Comparison of ENCODE assay signal across 8 cellular contexts in the genomic region with DNA sequence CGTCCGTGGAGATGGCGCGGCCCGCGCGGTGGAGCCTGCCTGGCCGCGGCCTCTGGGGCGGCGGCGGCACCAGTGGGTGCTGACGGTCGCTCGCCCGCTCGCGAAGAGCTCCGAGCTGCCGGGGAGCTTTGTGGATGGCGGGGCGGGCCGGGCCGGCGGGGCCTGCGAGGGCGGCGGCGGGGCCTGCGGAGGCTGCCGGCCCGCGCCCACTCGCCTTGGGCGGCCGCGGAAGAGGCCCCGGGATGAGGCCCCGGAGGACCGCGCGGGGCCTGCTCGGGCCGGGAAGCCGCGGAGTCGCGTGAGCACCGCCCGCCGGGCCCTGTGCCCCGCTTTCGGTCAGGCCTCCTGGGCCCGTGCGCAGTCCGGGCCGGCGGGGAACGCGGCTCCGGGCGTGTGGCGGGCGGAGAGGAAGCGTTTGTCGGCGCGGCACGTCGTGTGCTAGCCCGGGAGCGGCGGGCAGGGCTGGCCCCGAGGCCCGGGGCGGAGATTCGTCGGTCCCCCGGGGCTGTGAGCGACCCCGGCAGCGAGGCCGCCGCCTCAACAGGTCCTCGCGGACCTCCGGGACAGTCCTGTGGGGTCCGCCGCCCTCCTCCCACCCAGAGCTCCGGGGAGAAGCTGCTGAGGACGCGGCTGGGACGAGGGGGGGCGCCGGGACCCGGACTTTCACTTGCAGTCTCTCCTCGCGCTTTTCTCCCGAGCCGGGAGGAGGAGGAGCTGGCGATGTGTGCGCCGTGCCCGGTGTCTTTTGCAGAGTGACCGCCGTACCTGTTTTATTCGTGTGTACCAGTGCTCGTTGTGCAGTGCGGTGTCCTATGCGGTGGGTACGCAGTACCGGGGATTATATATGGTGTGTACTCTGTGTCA. TPM values are rescaled to one million over a fixed set of nuclear protein-coding genes. Genes with fewer than 3 reads are reported as not detected.
A peak's percentile ranks its signal among the peaks of the same experiment; 100 is the strongest.
DNase-seq lines count a peak whose midpoint lies in the region; ATAC-seq and TF ChIP-seq lines count a peak whose summit lies in the region.

No MANE protein-coding gene starts in this region.

- TF ChIP-seq POLR2A in GM18951 (IDR thresholded peaks at IDR 0.05; ENCODE audit: extremely low read depth, insufficient read depth, insufficient read length), result peak; percentile 44
- TF ChIP-seq POLR2A in stomach (IDR thresholded peaks at IDR 0.05), result no peak

- WGBS in stomach, 5 donors, result 0% methylated on average over 32 to 109 of the region's 112 CpGs

- peaks cover 28% of the 10 kb centered on the region for H3K4me1 ChIP-seq in PC-9 (replicated peaks; ENCODE audit: insufficient read depth)
- peaks cover 3 to 63% (median 43%) of the 10 kb centered on the region in 4 donors for H3K4me1 ChIP-seq in stomach

- H3K4me3 ChIP-seq in AG09309 (ENCODE audit: control insufficient read depth, low read depth, low read length) (peak overlapping the region; percentile 79), PC-9 (peak overlapping the region; percentile 77), fibroblast of pulmonary artery (replicated peaks; ENCODE audit: low read depth, low read length) (peak overlapping the region; percentile 79), stomach (peak overlapping the region; percentile 72 to 82 (median 73))

- H3K79me2 ChIP-seq in PC-9 (ENCODE audit: low read depth), result peaks cover 49% of the 10 kb centered on the region

- no peaks in the 10 kb centered on the region for H3K9me2 ChIP-seq in PC-9 (ENCODE audit: insufficient read depth)

- CTCF ChIA-PET in PC-9 (lab: Charles Lee), result interaction anchor here (0.8 to 0.9 kb wide), 2 partner anchors 12 to 60 kb away, joined by 3 to 7 read pairs; no protein-coding TSS in a partner anchor

- peak overlapping the region; percentile 78 for H3K4me2 ChIP-seq in PC-9

- peak overlapping the region; percentile 84 for H3K4me3 Mint-ChIP-seq in nephron progenitor cell

- H3F3A ChIP-seq in PC-9 (ENCODE audit: insufficient read depth, low read depth), result peaks cover 4% of the 10 kb centered on the region; the same call in 1 of the 2 replicates

- 0 out of 2 replicates have a peak overlapping the region, but pooled peaks have one; percentile 60 for H2AFZ ChIP-seq in PC-9

- H3K9me3 Mint-ChIP-seq in nephron progenitor cell, result no peaks in the 10 kb centered on the region

- H3K9me3 ChIP-seq in PC-9 (ENCODE audit: insufficient read depth, low read depth) (no peaks in the 10 kb centered on the region), stomach (no peaks in the 10 kb centered on the region)

- intact Hi-C loops in PC-9 (cut with micrococcal nuclease; ENCODE audit: unreplicated experiment), result no loop called here
- intact Hi-C loops in stomach (cut with DNase I; ENCODE audit: low total_unique reads), result no loop called here

- POLR2A ChIA-PET in PC-9 (lab: Charles Lee; ENCODE audit: unreplicated experiment), result interaction anchor here (0.6 kb wide), 1 partner anchor 62 kb away, joined by 3 read pairs; no protein-coding TSS in a partner anchor

- ATAC-seq in HG03135 (IDR thresholded peaks at IDR 0.05; ENCODE audit: unreplicated experiment), result peak; percentile 32

- H3K27me3 ChIP-seq in PC-9 (ENCODE audit: insufficient read depth, low read depth) (no peaks in the 10 kb centered on the region), stomach (no peaks in the 10 kb centered on the region)

- TF ChIP-seq CTCF in AG09309 (IDR thresholded peaks at IDR 0.05; ENCODE audit: control insufficient read depth, insufficient read depth, low read depth, low read length, missing control alignments) (no peak), PC-9 (conservative IDR thresholded peaks at IDR 0.05) (no peak), fibroblast of pulmonary artery (IDR thresholded peaks at IDR 0.05; ENCODE audit: low read length, missing control alignments) (no peak), nephron progenitor cell (IDR thresholded peaks at IDR 0.05) (no peak), stomach (IDR thresholded peaks at IDR 0.05) (no peak)

- no peak for TF ChIP-seq EP300 in stomach (IDR thresholded peaks at IDR 0.05)

- peaks cover 9% of the 10 kb centered on the region for H4K20me1 ChIP-seq in PC-9 (ENCODE audit: insufficient read depth)

- H3K36me3 ChIP-seq in PC-9 (ENCODE audit: low read depth), result no peaks in the 10 kb centered on the region
- no peaks in the 10 kb centered on the region for H3K36me3 ChIP-seq in stomach

- DNase-seq in AG09309 (ENCODE audit: low read depth) (no peak), PC-9 (peak in 1 of 2 experiments; percentile 48), fibroblast of pulmonary artery (ENCODE audit: low read depth) (peak; percentile 49), nephron progenitor cell (peak; percentile 70), stomach (peak; percentile 68)
- peak; percentile 48 for DNase-seq in activated effector memory CD4-positive, alpha-beta T cell treated with Interleukin-2 at 50 U/mL for 16 hours

- peaks cover 10% of the 10 kb centered on the region for H3K27me3 Mint-ChIP-seq in nephron progenitor cell (ENCODE audit: low read depth, poor library complexity)

- H3K27ac ChIP-seq in PC-9 (peak overlapping the region; percentile 37; the same call in 1 of the 2 replicates), stomach (peak overlapping the region; percentile 95 to 99 (median 96))

- peak overlapping the region; percentile 61 for H3K27ac Mint-ChIP-seq in nephron progenitor cell

- peaks cover 38% of the 10 kb centered on the region for H3K4me1 Mint-ChIP-seq in nephron progenitor cell

- no TSS peak for BruUV-seq in PC-9 (replicated peaks; lab: Mats Ljungman, UMichigan)

- no peaks in the 10 kb centered on the region for H3K36me3 Mint-ChIP-seq in nephron progenitor cell (ENCODE audit: low read depth)

- in situ Hi-C loops in GM18951 (cut with MboI; ENCODE audit: low sequenced_read_pairs, unreplicated experiment), result no loop called here

RNA-seq across cellular contexts. Expression of a gene that starts 0.6 kb away (rescaled TPM):
- 51.7 and 54.0 TPM in 2 replicates for total RNA-seq in PC-9 (2021)
- total RNA-seq in stomach, result 100 to 1,000 TPM in 2 of 5 donors, 10 to 100 TPM in 3; 11.9 to 288 (median 88.1) TPM
- 10 to 100 TPM; 26.6 to 45.5 (median 34.0) TPM for polyA plus RNA-seq in stomach
